ENCODE assay signal across 1 cellular context in genomic region chr3:46020766-46021510, GRCh38.
TF ChIP-seq lines count a peak whose summit lies in the region.

No MANE protein-coding gene starts in this region.

TF ChIP-seq in K562, 482 proteins besides CTCF, POLR2A, EP300 and RAD21:
- TF ChIP-seq ZNF184 (CRISPR knock-in tag; IDR thresholded peaks at IDR 0.05) (0 out of 2 replicates have a peak, but pooled peaks have one; percentile 20), ZNF133 (CRISPR knock-in tag; IDR thresholded peaks at IDR 0.05) (no peak)
